8 cellular contexts compared by ENCODE assay signal in the genomic region with DNA sequence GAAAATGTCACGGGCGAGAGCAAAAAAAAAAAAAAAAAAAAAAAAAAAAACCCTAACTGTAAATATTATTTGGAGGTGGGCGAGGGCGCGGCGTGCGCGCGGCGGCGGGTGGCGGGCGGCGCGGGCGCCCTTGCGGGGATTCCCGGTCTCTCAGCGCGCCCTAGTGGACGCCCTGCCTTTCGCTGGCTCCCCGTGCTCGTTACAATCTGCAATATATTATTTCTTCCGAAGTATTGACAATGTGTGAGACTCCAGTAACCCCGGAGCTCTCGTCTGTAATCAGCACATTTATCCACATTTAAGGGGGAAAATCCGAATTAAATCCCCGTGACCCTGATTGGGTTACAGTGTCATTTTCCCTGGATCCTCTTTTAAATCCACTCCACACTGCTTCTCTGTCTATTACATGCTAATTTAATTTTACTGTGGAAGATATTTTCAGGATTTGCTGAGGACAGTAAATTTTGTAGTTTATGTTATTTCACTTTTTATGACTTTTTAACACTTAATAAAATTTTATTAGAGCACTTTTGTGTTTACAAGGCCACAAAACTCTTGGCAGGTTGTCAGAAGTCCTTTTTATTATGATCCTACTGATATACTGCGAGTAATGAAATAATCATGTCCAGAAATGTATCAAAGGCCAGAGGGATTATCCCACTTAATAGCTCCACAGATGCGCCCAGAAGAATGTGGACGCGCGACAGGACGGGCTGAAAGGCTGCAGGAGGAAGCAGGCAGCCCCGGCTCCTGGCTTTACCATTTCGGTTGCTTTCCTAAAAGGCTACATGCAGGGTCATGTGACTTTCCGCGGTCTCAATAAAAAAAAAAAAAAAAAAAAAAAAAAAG.
DNase-seq lines count a peak whose midpoint lies in the region; ATAC-seq and TF ChIP-seq lines count a peak whose summit lies in the region.

No MANE protein-coding gene starts in this region.

- H3K27ac Mint-ChIP-seq in stimulated activated effector memory CD8-positive, alpha-beta T cell treated with anti-CD3 and anti-CD28 coated beads, Interleukin-12 subunit alpha, Interleukin-12 subunit beta, amount 100 ng/mL, for 72 hours = no peak overlapping the region

- DNase-seq in NCI-H82 (lab: John Stamatoyannopoulos, UW) (peak; percentile 81), epithelial cell of esophagus (ENCODE audit: low read depth) (peak; percentile 59), mucosa of descending colon (peak; percentile 71 to 83 (median 81))
- peak; percentile 84 for DNase-seq in activated CD8-positive, alpha-beta memory T cell treated with anti-CD3 and anti-CD28 coated beads, Interleukin-2, amount 50 U/mL, for 48 hours
- DNase-seq in stimulated activated effector memory CD8-positive, alpha-beta T cell treated with anti-CD3 and anti-CD28 coated beads, Interleukin-12 subunit alpha, Interleukin-12 subunit beta, amount 100 ng/mL, for 72 hours (ENCODE audit: low spot score in 2 of 2) = peak; percentile 37 to 75

- H3K36me3 ChIP-seq in BLaER1 treated with 17β-estradiol and CSF1 and Interleukin-3, amounts not matched to agents 10 nM and 100 nM = no peaks in the 10 kb centered on the region
- no peaks in the 10 kb centered on the region for H3K36me3 ChIP-seq in mucosa of descending colon (ENCODE audit: low read depth)

- no peaks in the 10 kb centered on the region for H3K4me1 Mint-ChIP-seq in stimulated activated effector memory CD8-positive, alpha-beta T cell treated with anti-CD3 and anti-CD28 coated beads, Interleukin-12 subunit alpha, Interleukin-12 subunit beta, amount 100 ng/mL, for 72 hours

- peak overlapping the region; percentile 54 to 94 (median 65) for H3K4me2 ChIP-seq in BLaER1 treated with 17β-estradiol and CSF1 and Interleukin-3, amounts not matched to agents 10 nM and 100 nM

- peak; percentile 70 for ATAC-seq in GM19351 (IDR thresholded peaks at IDR 0.05; ENCODE audit: unreplicated experiment)
- peak; percentile 60 for ATAC-seq in HG03469 (IDR thresholded peaks at IDR 0.05; ENCODE audit: unreplicated experiment)
- ATAC-seq in mucosa of descending colon = peak; percentile 94
- peak; percentile 88 for ATAC-seq in stimulated activated effector memory CD8-positive, alpha-beta T cell treated with anti-CD3 and anti-CD28 coated beads, Interleukin-12 subunit alpha, Interleukin-12 subunit beta, amount 100 ng/mL, for 72 hours

- peak overlapping the region; percentile 28 to 65 (median 44); a peak in 17 of 20 replicates for H3K4me3 ChIP-seq in BLaER1 treated with 17β-estradiol and CSF1 and Interleukin-3, amounts not matched to agents 10 nM and 100 nM
- H3K4me3 ChIP-seq in epithelial cell of esophagus (ENCODE audit: low read length) = peak overlapping the region; percentile 39
- H3K4me3 ChIP-seq in mucosa of descending colon = peak overlapping the region; percentile 27

- H3K4me3 Mint-ChIP-seq in stimulated activated effector memory CD8-positive, alpha-beta T cell treated with anti-CD3 and anti-CD28 coated beads, Interleukin-12 subunit alpha, Interleukin-12 subunit beta, amount 100 ng/mL, for 72 hours = peak overlapping the region; percentile 31

- H3K9me3 ChIP-seq in BLaER1 treated with 17β-estradiol and CSF1 and Interleukin-3, amounts not matched to agents 10 nM and 100 nM (replicated peaks in 1 of 11) = peaks cover 0 to 8% (median 3%) of the 10 kb centered on the region in 11 experiments; a peak in 8 of 22 replicates
- no peaks in the 10 kb centered on the region for H3K9me3 ChIP-seq in mucosa of descending colon

- no peaks in the 10 kb centered on the region for H3K9me3 Mint-ChIP-seq in stimulated activated effector memory CD8-positive, alpha-beta T cell treated with anti-CD3 and anti-CD28 coated beads, Interleukin-12 subunit alpha, Interleukin-12 subunit beta, amount 100 ng/mL, for 72 hours

- no peak overlapping the region for H3K9ac ChIP-seq in BLaER1 treated with 17β-estradiol and CSF1 and Interleukin-3, amounts not matched to agents 10 nM and 100 nM

- TF ChIP-seq CTCF in epithelial cell of esophagus (IDR thresholded peaks at IDR 0.05; ENCODE audit: insufficient read depth, low read depth, low read length, missing control alignments) = peak; percentile 62
- TF ChIP-seq CTCF in mucosa of descending colon (IDR thresholded peaks at IDR 0.05) = peak; percentile 51

- H4K20me1 ChIP-seq in BLaER1 treated with 17β-estradiol and CSF1 and Interleukin-3, amounts not matched to agents 10 nM and 100 nM = peaks cover 0 to 11% (median 0%) of the 10 kb centered on the region in 11 experiments; a peak in 3 of 22 replicates

- H3K27ac ChIP-seq in BLaER1 treated with 17β-estradiol and CSF1 and Interleukin-3, amounts not matched to agents 10 nM and 100 nM = no peak overlapping the region

- peaks cover 30 to 69% (median 62%) of the 10 kb centered on the region in 11 experiments for H3K27me3 ChIP-seq in BLaER1 treated with 17β-estradiol and CSF1 and Interleukin-3, amounts not matched to agents 10 nM and 100 nM

- no peaks in the 10 kb centered on the region for H3K36me3 Mint-ChIP-seq in stimulated activated effector memory CD8-positive, alpha-beta T cell treated with anti-CD3 and anti-CD28 coated beads, Interleukin-12 subunit alpha, Interleukin-12 subunit beta, amount 100 ng/mL, for 72 hours

- intact Hi-C loops in mucosa of descending colon (cut with DNase I, micrococcal nuclease) = loop anchor here (5.0 kb wide), 2 partner anchors 496 to 511 kb away; partner anchors contain the start of gene HOXD8 (in 2 of the 2)

- peaks cover 0 to 8% (median 5%) of the 10 kb centered on the region in 10 experiments; a peak in 8 of 20 replicates for H3K4me1 ChIP-seq in BLaER1 treated with 17β-estradiol and CSF1 and Interleukin-3, amounts not matched to agents 10 nM and 100 nM
- no peaks in the 10 kb centered on the region for H3K4me1 ChIP-seq in mucosa of descending colon (ENCODE audit: low read depth)
